Comparison of ENCODE assay signal across 33 cellular contexts in genomic region chr4:4935974-4936373, GRCh38.
"Had no signal": no experiment of that assay in that cellular context is flagged by ENCODE, and none has a peak within 500 bp of the region (broad histone marks: within the 10 kb centered on the region; RNA-seq: fewer than 3 reads in every experiment).

No MANE protein-coding gene starts in this region.

- H3K36me3 ChIP-seq: neutrophil, ovary, spleen, suprapubic skin, tibial artery, transverse colon, upper lobe of right lung, uterus had no signal

- H3K27ac ChIP-seq: neutrophil, ovary, parathyroid adenoma, psoas muscle, skin epidermis, spleen, suprapubic skin, testis, tibial artery, transverse colon, upper lobe of right lung, uterus had no signal

- H3K4me3 Mint-ChIP-seq: naive thymus-derived CD4-positive, alpha-beta T cell; natural killer cell; nephron; neural crest cell; stimulated activated memory B cell treated with anti-CD40 and anti-IgM and Interleukin-4, amounts not matched to agents 10 μg/mL and 1 μg/mL and 100 μg/mL, for 72 hours; stimulated activated naive CD8-positive, alpha-beta T cell treated with anti-CD3 and anti-CD28 coated beads, Interleukin-15, amount 100 ng/mL, for 72 hours; type B pancreatic cell had no signal

- H3K36me3 Mint-ChIP-seq: naive thymus-derived CD4-positive, alpha-beta T cell; natural killer cell; stimulated activated memory B cell treated with anti-CD40 and anti-IgM and Interleukin-4, amounts not matched to agents 10 μg/mL and 1 μg/mL and 100 μg/mL, for 72 hours; type B pancreatic cell had no signal

- ATAC-seq: naive thymus-derived CD4-positive, alpha-beta T cell; natural killer cell; psoas muscle; right cardiac atrium; sciatic nerve; stimulated activated memory B cell treated with anti-CD40 and anti-IgM and Interleukin-4, amounts not matched to agents 10 μg/mL and 1 μg/mL and 100 μg/mL, for 72 hours; stimulated activated naive CD8-positive, alpha-beta T cell treated with anti-CD3 and anti-CD28 coated beads, Interleukin-15, amount 100 ng/mL, for 72 hours; stimulated activated naive CD8-positive, alpha-beta T cell treated with anti-CD3 and anti-CD28 coated beads, Interleukin-15, Interleukin-2, amounts not matched to agents 100 U/mL and 50 U/mL, for 24 hours; upper lobe of right lung had no signal

- H3K27me3 Mint-ChIP-seq: stimulated activated memory B cell treated with anti-CD40 and anti-IgM and Interleukin-4, amounts not matched to agents 10 μg/mL and 1 μg/mL and 100 μg/mL, for 72 hours; stimulated activated naive CD8-positive, alpha-beta T cell treated with anti-CD3 and anti-CD28 coated beads, Interleukin-15, amount 100 ng/mL, for 72 hours had no signal

- H3K27me3 ChIP-seq: neutrophil, ovary, spleen, suprapubic skin, testis, transverse colon, upper lobe of right lung, uterus had no signal

- H3K79me2 ChIP-seq: parathyroid adenoma had no signal

- H3K4me3 ChIP-seq: ovary, psoas muscle, skin epidermis, smooth muscle cell, spleen, suprapubic skin, testis, tibial artery, transverse colon, upper lobe of right lung, uterus had no signal

- H3K9me3 ChIP-seq: neutrophil, ovary, psoas muscle, spleen, suprapubic skin, testis, tibial artery, transverse colon, upper lobe of right lung, uterus had no signal

- H2AFZ ChIP-seq: parathyroid adenoma had no signal

- H3K4me1 Mint-ChIP-seq: naive thymus-derived CD4-positive, alpha-beta T cell; nephron; stimulated activated memory B cell treated with anti-CD40 and anti-IgM and Interleukin-4, amounts not matched to agents 10 μg/mL and 1 μg/mL and 100 μg/mL, for 72 hours; stimulated activated naive CD8-positive, alpha-beta T cell treated with anti-CD3 and anti-CD28 coated beads, Interleukin-15, amount 100 ng/mL, for 72 hours had no signal

- H3K9ac ChIP-seq: parathyroid adenoma had no signal

- H3K9me3 Mint-ChIP-seq: natural killer cell; nephron; neural crest cell; stimulated activated memory B cell treated with anti-CD40 and anti-IgM and Interleukin-4, amounts not matched to agents 10 μg/mL and 1 μg/mL and 100 μg/mL, for 72 hours; stimulated activated naive CD8-positive, alpha-beta T cell treated with anti-CD3 and anti-CD28 coated beads, Interleukin-15, amount 100 ng/mL, for 72 hours; type B pancreatic cell had no signal

- H3K27ac Mint-ChIP-seq: naive thymus-derived CD4-positive, alpha-beta T cell; natural killer cell; nephron; progenitor cell of endocrine pancreas; stimulated activated memory B cell treated with anti-CD40 and anti-IgM and Interleukin-4, amounts not matched to agents 10 μg/mL and 1 μg/mL and 100 μg/mL, for 72 hours; stimulated activated naive CD8-positive, alpha-beta T cell treated with anti-CD3 and anti-CD28 coated beads, Interleukin-15, amount 100 ng/mL, for 72 hours; type B pancreatic cell had no signal

- H3K4me2 ChIP-seq: smooth muscle cell had no signal

- H3K4me1 ChIP-seq: parathyroid adenoma, psoas muscle, spleen, suprapubic skin, testis, tibial artery, transverse colon, upper lobe of right lung, uterus had no signal

- DNase-seq: naive thymus-derived CD4-positive, alpha-beta T cell; natural killer cell; nucleus accumbens; ovary; posterior cingulate gyrus; psoas muscle; right cardiac atrium; spleen; stimulated activated CD4-positive, alpha-beta T cell treated with anti-CD3 and anti-CD28 coated beads, Interleukin-12 subunit alpha, Interleukin-12 subunit beta, amount 100 ng/mL, for 4 hours; stimulated activated CD4-positive, alpha-beta T cell treated with anti-CD3 and anti-CD28 coated beads, Interleukin-1b, Interleukin-23, amount 100 ng/mL, for 48 hours; stimulated activated CD4-positive, alpha-beta T cell treated with anti-CD3 and anti-CD28 coated beads, Interleukin-4, amount 100 ng/mL, for 1 hour; stimulated activated CD4-positive, alpha-beta T cell treated with anti-CD3 and anti-CD28 coated beads, Interleukin-4, amount 100 ng/mL, for 4 hours; stimulated activated CD8-positive, alpha-beta memory T cell treated with anti-CD3 and anti-CD28 coated beads, Interleukin-4, amount 100 ng/mL, for 48 hours; stimulated activated naive CD4-positive, alpha-beta T cell; stimulated activated naive CD8-positive, alpha-beta T cell treated with anti-CD3 and anti-CD28 coated beads, Interleukin-15, amount 100 ng/mL, for 72 hours; stimulated activated naive CD8-positive, alpha-beta T cell treated with anti-CD3 and anti-CD28 coated beads, Interleukin-15, Interleukin-2, amounts not matched to agents 100 U/mL and 50 U/mL, for 24 hours; substantia nigra; testis; tibial artery; transverse colon; upper lobe of right lung; uterus had no signal
